ENCODE assay signal across 14 cellular contexts in genomic region chr2:165198181-165198580, GRCh38. TPM values are rescaled to one million over a fixed set of nuclear protein-coding genes. Genes with fewer than 3 reads are reported as not detected.
"Had no signal": no experiment of that assay in that cellular context is flagged by ENCODE, and none has a peak within 500 bp of the region (broad histone marks: within the 10 kb centered on the region; RNA-seq: fewer than 3 reads in every experiment).

No MANE protein-coding gene starts in this region.

- DNase-seq: activated CD4-positive, CD25-positive, alpha-beta regulatory T cell treated with anti-CD3 and anti-CD28 coated beads, Interleukin-2, amount 50 U/mL, for 72 hours; activated naive CD4-positive, alpha-beta T cell; activated naive CD8-positive, alpha-beta T cell treated with anti-CD3 and anti-CD28 coated beads, Interleukin-2, amount 10 ng/mL, durations not matched to agents 7 days and 5 days; anterior cingulate cortex; endodermal cell; heart right ventricle; left colon; pancreas; sigmoid colon; spleen; stomach; testis had no signal

- H3K4me1 ChIP-seq: gastroesophageal sphincter, heart right ventricle, pancreas, sigmoid colon, stomach, testis had no signal

- H3K4me3 ChIP-seq: gastroesophageal sphincter, heart right ventricle, pancreas, sigmoid colon, spleen, stomach, testis had no signal

- H3K27ac Mint-ChIP-seq: activated naive CD8-positive, alpha-beta T cell treated with anti-CD3 and anti-CD28 coated beads, Interleukin-2, amount 10 ng/mL, durations not matched to agents 7 days and 5 days; endodermal cell had no signal

- H3K4me1 Mint-ChIP-seq: activated naive CD8-positive, alpha-beta T cell treated with anti-CD3 and anti-CD28 coated beads, Interleukin-2, amount 10 ng/mL, durations not matched to agents 7 days and 5 days had no signal

- H3K9me3 ChIP-seq: gastroesophageal sphincter, heart right ventricle, pancreas, sigmoid colon, spleen, stomach, testis had no signal

- H3K4me3 Mint-ChIP-seq: activated naive CD8-positive, alpha-beta T cell treated with anti-CD3 and anti-CD28 coated beads, Interleukin-2, amount 10 ng/mL, durations not matched to agents 7 days and 5 days; endodermal cell had no signal

- H3K9me3 Mint-ChIP-seq: activated naive CD8-positive, alpha-beta T cell treated with anti-CD3 and anti-CD28 coated beads, Interleukin-2, amount 10 ng/mL, durations not matched to agents 7 days and 5 days; endodermal cell had no signal

- FAIRE-seq: pancreas had no signal

- H3K36me3 ChIP-seq: gastroesophageal sphincter, heart right ventricle, pancreas, sigmoid colon, spleen, stomach had no signal

- H3K27me3 ChIP-seq: gastroesophageal sphincter, heart right ventricle, pancreas, sigmoid colon, spleen, stomach, testis had no signal

- H3K36me3 Mint-ChIP-seq: activated naive CD8-positive, alpha-beta T cell treated with anti-CD3 and anti-CD28 coated beads, Interleukin-2, amount 10 ng/mL, durations not matched to agents 7 days and 5 days had no signal

- H3K27ac ChIP-seq: gastroesophageal sphincter, pancreas, sigmoid colon, spleen, stomach had no signal

RNA-seq across cellular contexts. Expression of gene SCN3A, which starts 5.7 kb away (rescaled TPM):
- total RNA-seq: activated CD8-positive, alpha-beta memory T cell treated with anti-CD3 and anti-CD28 coated beads for 36 hours; activated naive CD8-positive, alpha-beta T cell treated with anti-CD3 and anti-CD28 coated beads, Interleukin-2, amount 10 ng/mL, durations not matched to agents 7 days and 5 days had no signal

RNA-seq across cellular contexts. Expression of gene SCN2A, which starts 41.0 kb away (rescaled TPM):
- total RNA-seq: activated CD8-positive, alpha-beta memory T cell treated with anti-CD3 and anti-CD28 coated beads for 36 hours had no signal
